ENCODE assay signal across 9 cellular contexts in the genomic region with DNA sequence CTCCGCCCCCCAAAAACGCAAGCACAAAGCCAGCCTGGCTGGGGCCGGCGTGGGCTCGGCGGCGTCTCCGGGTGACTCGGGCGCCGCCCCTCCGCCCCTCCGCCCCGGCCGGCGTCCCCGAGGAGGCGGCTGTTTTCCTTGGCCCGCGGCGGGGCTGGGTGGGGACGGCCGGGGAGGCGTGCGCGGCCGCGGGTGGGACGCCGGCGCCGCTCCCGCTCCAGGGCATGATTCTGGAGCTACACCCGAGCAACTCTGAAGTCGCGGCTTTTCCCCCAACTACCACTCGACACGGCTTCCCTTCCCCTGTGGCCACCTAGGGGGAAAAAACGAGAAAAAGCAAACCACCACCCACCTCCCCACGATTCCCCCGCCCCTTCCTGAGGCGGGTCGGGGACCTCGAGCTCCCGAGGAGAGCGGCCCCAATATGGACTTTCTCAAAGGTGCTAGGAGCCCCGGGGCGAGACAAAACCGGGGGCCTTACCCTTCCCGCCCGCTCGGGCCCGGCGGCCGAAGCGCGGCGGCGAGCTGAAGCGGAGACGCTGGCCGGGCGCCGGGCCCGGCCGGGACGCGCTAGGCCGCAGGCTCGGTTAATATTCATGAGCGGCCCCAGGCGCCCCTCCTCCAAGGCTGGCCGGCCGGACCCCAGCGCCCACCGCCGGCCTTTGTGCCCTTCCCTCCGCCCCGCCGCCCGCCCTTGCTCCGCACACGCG. TPM values are rescaled to one million over a fixed set of nuclear protein-coding genes. Genes with fewer than 3 reads are reported as not detected.
DNase-seq lines count a peak whose midpoint lies in the region; ATAC-seq, FAIRE-seq and TF ChIP-seq lines count a peak whose summit lies in the region.
"Had no signal": no experiment of that assay in that cellular context is flagged by ENCODE, and none has a peak within 500 bp of the region (broad histone marks: within the 10 kb centered on the region; RNA-seq: fewer than 3 reads in every experiment).

No MANE protein-coding gene starts in this region.

- in situ Hi-C loops in K562 (cut with MboI) = no loop called here

- H2AFZ ChIP-seq in K562 (ENCODE audit: low read depth, low read length) = peak overlapping the region; percentile 64

- intact Hi-C loops in K562 (cut with micrococcal nuclease) = loop anchor here (5.0 to 10.0 kb wide), 2 partner anchors 199 to 292 kb away; partner anchors contain the start of genes ENKUR and THNSL1

- peaks cover 17% of the 10 kb centered on the region; the same call in 1 of the 2 replicates for H4K20me1 ChIP-seq in K562 (replicated peaks; ENCODE audit: control insufficient read depth, insufficient read depth, low read length)

- CTCF ChIA-PET in K562 (lab: Yijun Ruan, JAX; ENCODE audit: low intra/inter-chr PET ratio) = interaction anchor here (0.6 kb wide), 1 partner anchor 130 kb away, joined by 5 read pairs; no protein-coding TSS in a partner anchor

- whole genome bisulfite sequencing in K562 (ENCODE audit: insufficient coverage, low coverage, missing lambda C conversion rate) = 1% methylated on average over 34 of the region's 84 CpGs

- H3K4me1 ChIP-seq in K562 (replicated peaks in 1 of 2; ENCODE audit: control insufficient read depth in 2 of 2, insufficient read depth in 2 of 2, low read length in 2 of 2) = peaks cover 17 to 28% of the 10 kb centered on the region in 2 experiments; a peak in 4 of 5 replicates
- H3K4me1 ChIP-seq in skeletal muscle satellite cell (ENCODE audit: control insufficient read depth, insufficient read depth, low read length) = peaks cover 29% of the 10 kb centered on the region

- peak overlapping the region; percentile 93 for H3K4me2 ChIP-seq in K562 (ENCODE audit: insufficient read depth, low read length)
- H3K4me2 ChIP-seq in skeletal muscle satellite cell (ENCODE audit: low read length) = peak overlapping the region; percentile 97

- TF ChIP-seq CTCF in K562 (IDR thresholded peaks at IDR 0.05 in 2 of 3, conservative IDR thresholded peaks at IDR 0.05 in 1 of 3; ENCODE audit: insufficient read depth in 2 of 3, low read depth in 1 of 3, low read length in 3 of 3) = peak in 1 of 3 experiments; percentile 0; a peak in 1 of 6 replicates

- H3K27me3 ChIP-seq in K562 (ENCODE audit: control insufficient read depth in 2 of 2, insufficient read depth in 2 of 2, low read length in 2 of 2) (no peaks in the 10 kb centered on the region), skeletal muscle satellite cell (ENCODE audit: control insufficient read depth, insufficient read depth, low read length) (no peaks in the 10 kb centered on the region)

- BruUV-seq in K562 (replicated peaks; lab: Mats Ljungman, UMichigan) = no TSS peak

- peaks cover 53% of the 10 kb centered on the region for H3K79me2 ChIP-seq in K562 (ENCODE audit: control insufficient read depth, insufficient read depth, low read length)

- peak; percentile 61 for TF ChIP-seq POLR2A in K562 (conservative IDR thresholded peaks at IDR 0.05)

- H3K4me3 ChIP-seq in K562 = peak overlapping the region; percentile 81
- peak overlapping the region; percentile 79 for H3K4me3 ChIP-seq in iPS-18c (ENCODE audit: insufficient read depth, low read depth, low read length)
- H3K4me3 ChIP-seq in skeletal muscle satellite cell (ENCODE audit: low read length) = peak overlapping the region; percentile 83

- POLR2A ChIA-PET in K562 (lab: Yijun Ruan, JAX) = interaction anchor here (0.8 kb wide), 2 partner anchors 13 to 17 kb away, joined by 3 read pairs; no protein-coding TSS in a partner anchor

- H3K27ac ChIP-seq in K562 (ENCODE audit: extremely low read depth, low read depth, low read length) = peak overlapping the region; percentile 92

- FAIRE-seq in K562 (lab: Jason Lieb, UNC) = no peak
- FAIRE-seq: TTC549 had no signal

- no peak for TF ChIP-seq EP300 in K562 (IDR thresholded peaks at IDR 0.05; ENCODE audit: low read length)

- H3K9me3 ChIP-seq in K562 (replicated peaks; ENCODE audit: control insufficient read depth, insufficient read depth, low read depth, low read length) = no peaks in the 10 kb centered on the region
- H3K9me3 ChIP-seq in iPS-18c (ENCODE audit: control insufficient read depth, insufficient read depth, low read length) = no peaks in the 10 kb centered on the region
- H3K9me3 ChIP-seq in skeletal muscle satellite cell (replicated peaks; ENCODE audit: low read length) = no peaks in the 10 kb centered on the region

- DNase-seq in C1 segment of cervical spinal cord (lab: John Stamatoyannopoulos, UW) (peak in 11 of 14 donors; percentile 15 to 83 (median 68)), GM19238 (ENCODE audit: insufficient read length, low spot score) (peak; percentile 55), T-helper 2 cell (peak; percentile 19 to 69 (median 48)), K562 (ENCODE audit: extremely low read depth in 1 of 4, low spot score in 3 of 4) (peak; percentile 55 to 64 (median 60)), DMS79 (lab: John Stamatoyannopoulos, UW) (no peak)

- peak; percentile 31 for ATAC-seq in HG03432 (IDR thresholded peaks at IDR 0.05; ENCODE audit: unreplicated experiment)
- peak; percentile 22 for ATAC-seq in K562

- H3K36me3 ChIP-seq in K562 (ENCODE audit: control insufficient read depth, insufficient read depth, low read length) (peaks cover 25% of the 10 kb centered on the region), skeletal muscle satellite cell (ENCODE audit: insufficient read depth, low read length) (peaks cover 19% of the 10 kb centered on the region)

- H3K9ac ChIP-seq in K562 (ENCODE audit: insufficient read depth in 1 of 2, low read depth in 2 of 2, low read length in 2 of 2) (peak overlapping the region; percentile 86 to 96), skeletal muscle satellite cell (ENCODE audit: low read depth, low read length) (peak overlapping the region; percentile 97)

- no peaks in the 10 kb centered on the region for H3K9me1 ChIP-seq in K562 (ENCODE audit: control insufficient read depth, insufficient read depth, low read length)

- TF ChIP-seq RAD21 in K562 (CRISPR knock-in tag; conservative IDR thresholded peaks at IDR 0.05 in 1 of 2, IDR thresholded peaks at IDR 0.05 in 1 of 2) = no peak

TF ChIP-seq in K562, 482 proteins besides CTCF, POLR2A, EP300 and RAD21 (continues in another document):
- no peak for TF ChIP-seq IRF2 (CRISPR knock-in tag; IDR thresholded peaks at IDR 0.05)
- no peak for TF ChIP-seq HNRNPLL (IDR thresholded peaks at IDR 0.05; ENCODE audit: low read depth, low read length, poor library complexity, severe bottlenecking)
- TF ChIP-seq ZNF764 (CRISPR knock-in tag; IDR thresholded peaks at IDR 0.05; ENCODE audit: low read depth) = no peak

RNA-seq across cellular contexts. Expression of gene ARHGAP21, which starts 0.9 kb away (rescaled TPM):
- total RNA-seq in K562 (2011; cell fraction: chromatin; rRNA removed; ENCODE audit: low replicate concordance) = 222 and 366 TPM in 2 replicates
- total RNA-seq in K562 (2011; cell fraction: nucleolus; rRNA removed) = 80.7 and 94.1 TPM in 2 replicates
- total RNA-seq in K562 (2011; cell fraction: nucleoplasm; rRNA removed) = 125 and 182 TPM in 2 replicates
- 38.7 and 43.1 TPM in 2 replicates for total RNA-seq in K562 (2014; rRNA removed)
- 61.8 and 84.8 TPM in 2 replicates for total RNA-seq in K562 (2014; rRNA removed; fragmentation: Illumina TruSeq; extraction: Trizol)
- 72.2 and 75.0 TPM in 2 replicates for total RNA-seq in K562 (2015; rRNA removed; fragmentation: Illumina TruSeq; extraction: Trizol)
- 57.7 and 60.8 TPM in 2 replicates for total RNA-seq in K562 (2021)
- polyA plus RNA-seq in K562 (2011; rRNA removed) = 86.1 and 145 TPM in 2 replicates
- 35.6 and 41.6 TPM in 2 replicates for polyA plus RNA-seq in K562 (2011; cell fraction: cytosol; rRNA removed)
- 214 and 250 TPM in 2 replicates for polyA plus RNA-seq in K562 (2011; cell fraction: nucleus; rRNA removed)
- 32.3 and 36.3 TPM in 2 replicates for polyA plus RNA-seq in K562 (2012)
- polyA plus RNA-seq in K562 (2014; fragmentation: Illumina TruSeq; extraction: Trizol) = 65.7 and 72.2 TPM in 2 replicates
- polyA plus RNA-seq in K562 (2014; fragmentation: Nextera tagmentation; extraction: Ambion mirVana) = 10 to 100 TPM; 13.6 to 15.5 TPM
- polyA plus RNA-seq in K562 (2014; rRNA removed) = 40.3 and 43.6 TPM in 2 replicates
- 150 and 239 TPM in 2 replicates for polyA minus RNA-seq in K562 (2011; rRNA and poly(A)+ RNA removed)
- polyA minus RNA-seq in K562 (2011; cell fraction: cytosol; rRNA and poly(A)+ RNA removed) = 36.3 and 108 TPM in 2 replicates
- 146 and 167 TPM in 2 replicates for polyA minus RNA-seq in K562 (2011; cell fraction: nucleus; rRNA and poly(A)+ RNA removed)
- 62.7 and 80.6 TPM in 2 replicates for total RNA-seq in skeletal muscle satellite cell (2012; rRNA removed)
